In genomic region chr15:34987982-34988873, GRCh38 we compare ENCODE assay signal across 1 cellular context.
TF ChIP-seq lines count a peak whose summit lies in the region.

ZNF770 (minus strand) TSS chr15:34988287; CDS start chr15:34983434, 4,853 bp downstream.

TF ChIP-seq in HEK293, 187 proteins besides CTCF, POLR2A, EP300 and RAD21 (continued from another document and continues in another):
- TF ChIP-seq PRDM4 (tag by site-specific recombination; IDR thresholded peaks at IDR 0.05) (no peak), ZNF654 (tag by site-specific recombination; IDR thresholded peaks at IDR 0.05; ENCODE audit: low read depth) (no peak), ZBTB1 (tag by site-specific recombination; IDR thresholded peaks at IDR 0.05) (no peak), ZNF837 (tag by site-specific recombination; IDR thresholded peaks at IDR 0.05) (no peak), ZNF596 (tag by site-specific recombination; IDR thresholded peaks at IDR 0.05) (peak; percentile 63; the same call in 1 of the 2 replicates), ZNF670 (tag by site-specific recombination; IDR thresholded peaks at IDR 0.05; ENCODE audit: low read depth) (no peak), ZSCAN5A (tag by site-specific recombination; IDR thresholded peaks at IDR 0.05) (peak; percentile 63; the same call in 1 of the 2 replicates), ZBTB8A (tag by site-specific recombination; IDR thresholded peaks at IDR 0.05) (peak; percentile 69), ZNF274 (IDR thresholded peaks at IDR 0.05; ENCODE audit: low read length) (no peak), ZNF274 (tag by site-specific recombination; IDR thresholded peaks at IDR 0.05; ENCODE audit: borderline replicate concordance) (no peak), SCRT1 (tag by site-specific recombination; IDR thresholded peaks at IDR 0.05; ENCODE audit: borderline replicate concordance) (no peak), ZNF2 (tag by site-specific recombination; IDR thresholded peaks at IDR 0.05) (peak; percentile 25; the same call in 1 of the 2 replicates), ZNF391 (tag by site-specific recombination; IDR thresholded peaks at IDR 0.05; ENCODE audit: borderline replicate concordance, low read depth) (no peak), ZNF366 (tag by site-specific recombination; conservative IDR thresholded peaks at IDR 0.05) (no peak), ZNF394 (tag by site-specific recombination; IDR thresholded peaks at IDR 0.05; ENCODE audit: borderline replicate concordance) (peak; percentile 39; the same call in 1 of the 2 replicates), ZNF26 (tag by site-specific recombination; IDR thresholded peaks at IDR 0.05) (no peak), ZNF362 (tag by site-specific recombination; IDR thresholded peaks at IDR 0.05) (no peak), KLF7 (tag by site-specific recombination; IDR thresholded peaks at IDR 0.05; ENCODE audit: borderline replicate concordance) (no peak), SETDB1 (IDR thresholded peaks at IDR 0.05; ENCODE audit: insufficient read length, low read length) (no peak), REPIN1 (tag by site-specific recombination; IDR thresholded peaks at IDR 0.05; ENCODE audit: low read depth) (no peak), ZNF174 (tag by site-specific recombination; IDR thresholded peaks at IDR 0.05) (no peak), KLF1 (tag by site-specific recombination; IDR thresholded peaks at IDR 0.05) (no peak), ZNF202 (tag by site-specific recombination; IDR thresholded peaks at IDR 0.05; ENCODE audit: borderline replicate concordance) (no peak), ZNF433 (tag by site-specific recombination; IDR thresholded peaks at IDR 0.05; ENCODE audit: low read depth) (no peak), ZSCAN16 (tag by site-specific recombination; IDR thresholded peaks at IDR 0.05) (no peak), ZNF701 (tag by site-specific recombination; IDR thresholded peaks at IDR 0.05) (no peak), ZNF404 (tag by site-specific recombination; IDR thresholded peaks at IDR 0.05) (no peak), MZF1 (tag by site-specific recombination; IDR thresholded peaks at IDR 0.05; ENCODE audit: borderline replicate concordance) (peak; percentile 95; the same call in 1 of the 2 replicates)
- TF ChIP-seq, protein P1, sequence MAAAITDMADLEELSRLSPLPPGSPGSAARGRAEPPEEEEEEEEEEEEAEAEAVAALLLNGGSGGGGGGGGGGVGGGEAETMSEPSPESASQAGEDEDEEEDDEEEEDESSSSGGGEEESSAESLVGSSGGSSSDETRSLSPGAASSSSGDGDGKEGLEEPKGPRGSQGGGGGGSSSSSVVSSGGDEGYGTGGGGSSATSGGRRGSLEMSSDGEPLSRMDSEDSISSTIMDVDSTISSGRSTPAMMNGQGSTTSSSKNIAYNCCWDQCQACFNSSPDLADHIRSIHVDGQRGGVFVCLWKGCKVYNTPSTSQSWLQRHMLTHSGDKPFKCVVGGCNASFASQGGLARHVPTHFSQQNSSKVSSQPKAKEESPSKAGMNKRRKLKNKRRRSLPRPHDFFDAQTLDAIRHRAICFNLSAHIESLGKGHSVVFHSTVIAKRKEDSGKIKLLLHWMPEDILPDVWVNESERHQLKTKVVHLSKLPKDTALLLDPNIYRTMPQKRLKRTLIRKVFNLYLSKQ (tag by site-specific recombination; IDR thresholded peaks at IDR 0.05; ENCODE audit: borderline replicate concordance) = no peak
- TF ChIP-seq, protein P2, sequence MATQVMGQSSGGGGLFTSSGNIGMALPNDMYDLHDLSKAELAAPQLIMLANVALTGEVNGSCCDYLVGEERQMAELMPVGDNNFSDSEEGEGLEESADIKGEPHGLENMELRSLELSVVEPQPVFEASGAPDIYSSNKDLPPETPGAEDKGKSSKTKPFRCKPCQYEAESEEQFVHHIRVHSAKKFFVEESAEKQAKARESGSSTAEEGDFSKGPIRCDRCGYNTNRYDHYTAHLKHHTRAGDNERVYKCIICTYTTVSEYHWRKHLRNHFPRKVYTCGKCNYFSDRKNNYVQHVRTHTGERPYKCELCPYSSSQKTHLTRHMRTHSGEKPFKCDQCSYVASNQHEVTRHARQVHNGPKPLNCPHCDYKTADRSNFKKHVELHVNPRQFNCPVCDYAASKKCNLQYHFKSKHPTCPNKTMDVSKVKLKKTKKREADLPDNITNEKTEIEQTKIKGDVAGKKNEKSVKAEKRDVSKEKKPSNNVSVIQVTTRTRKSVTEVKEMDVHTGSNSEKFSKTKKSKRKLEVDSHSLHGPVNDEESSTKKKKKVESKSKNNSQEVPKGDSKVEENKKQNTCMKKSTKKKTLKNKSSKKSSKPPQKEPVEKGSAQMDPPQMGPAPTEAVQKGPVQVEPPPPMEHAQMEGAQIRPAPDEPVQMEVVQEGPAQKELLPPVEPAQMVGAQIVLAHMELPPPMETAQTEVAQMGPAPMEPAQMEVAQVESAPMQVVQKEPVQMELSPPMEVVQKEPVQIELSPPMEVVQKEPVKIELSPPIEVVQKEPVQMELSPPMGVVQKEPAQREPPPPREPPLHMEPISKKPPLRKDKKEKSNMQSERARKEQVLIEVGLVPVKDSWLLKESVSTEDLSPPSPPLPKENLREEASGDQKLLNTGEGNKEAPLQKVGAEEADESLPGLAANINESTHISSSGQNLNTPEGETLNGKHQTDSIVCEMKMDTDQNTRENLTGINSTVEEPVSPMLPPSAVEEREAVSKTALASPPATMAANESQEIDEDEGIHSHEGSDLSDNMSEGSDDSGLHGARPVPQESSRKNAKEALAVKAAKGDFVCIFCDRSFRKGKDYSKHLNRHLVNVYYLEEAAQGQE (tag by site-specific recombination; IDR thresholded peaks at IDR 0.05) = no peak
- TF ChIP-seq, protein P3, sequence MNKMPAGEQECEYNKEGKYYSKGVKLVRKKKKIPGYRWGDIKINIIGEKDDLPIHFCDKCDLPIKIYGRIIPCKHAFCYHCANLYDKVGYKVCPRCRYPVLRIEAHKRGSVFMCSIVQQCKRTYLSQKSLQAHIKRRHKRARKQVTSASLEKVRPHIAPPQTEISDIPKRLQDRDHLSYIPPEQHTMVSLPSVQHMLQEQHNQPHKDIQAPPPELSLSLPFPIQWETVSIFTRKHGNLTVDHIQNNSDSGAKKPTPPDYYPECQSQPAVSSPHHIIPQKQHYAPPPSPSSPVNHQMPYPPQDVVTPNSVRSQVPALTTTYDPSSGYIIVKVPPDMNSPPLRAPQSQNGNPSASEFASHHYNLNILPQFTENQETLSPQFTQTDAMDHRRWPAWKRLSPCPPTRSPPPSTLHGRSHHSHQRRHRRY (tag by site-specific recombination; IDR thresholded peaks at IDR 0.05) = no peak
- TF ChIP-seq, protein P4, sequence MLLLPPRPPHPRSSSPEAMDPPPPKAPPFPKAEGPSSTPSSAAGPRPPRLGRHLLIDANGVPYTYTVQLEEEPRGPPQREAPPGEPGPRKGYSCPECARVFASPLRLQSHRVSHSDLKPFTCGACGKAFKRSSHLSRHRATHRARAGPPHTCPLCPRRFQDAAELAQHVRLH (tag by site-specific recombination; IDR thresholded peaks at IDR 0.05) = no peak
- TF ChIP-seq, protein P5, sequence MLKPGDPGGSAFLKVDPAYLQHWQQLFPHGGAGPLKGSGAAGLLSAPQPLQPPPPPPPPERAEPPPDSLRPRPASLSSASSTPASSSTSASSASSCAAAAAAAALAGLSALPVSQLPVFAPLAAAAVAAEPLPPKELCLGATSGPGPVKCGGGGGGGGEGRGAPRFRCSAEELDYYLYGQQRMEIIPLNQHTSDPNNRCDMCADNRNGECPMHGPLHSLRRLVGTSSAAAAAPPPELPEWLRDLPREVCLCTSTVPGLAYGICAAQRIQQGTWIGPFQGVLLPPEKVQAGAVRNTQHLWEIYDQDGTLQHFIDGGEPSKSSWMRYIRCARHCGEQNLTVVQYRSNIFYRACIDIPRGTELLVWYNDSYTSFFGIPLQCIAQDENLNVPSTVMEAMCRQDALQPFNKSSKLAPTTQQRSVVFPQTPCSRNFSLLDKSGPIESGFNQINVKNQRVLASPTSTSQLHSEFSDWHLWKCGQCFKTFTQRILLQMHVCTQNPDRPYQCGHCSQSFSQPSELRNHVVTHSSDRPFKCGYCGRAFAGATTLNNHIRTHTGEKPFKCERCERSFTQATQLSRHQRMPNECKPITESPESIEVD (tag by site-specific recombination; IDR thresholded peaks at IDR 0.05) = no peak
- TF ChIP-seq, protein P6, sequence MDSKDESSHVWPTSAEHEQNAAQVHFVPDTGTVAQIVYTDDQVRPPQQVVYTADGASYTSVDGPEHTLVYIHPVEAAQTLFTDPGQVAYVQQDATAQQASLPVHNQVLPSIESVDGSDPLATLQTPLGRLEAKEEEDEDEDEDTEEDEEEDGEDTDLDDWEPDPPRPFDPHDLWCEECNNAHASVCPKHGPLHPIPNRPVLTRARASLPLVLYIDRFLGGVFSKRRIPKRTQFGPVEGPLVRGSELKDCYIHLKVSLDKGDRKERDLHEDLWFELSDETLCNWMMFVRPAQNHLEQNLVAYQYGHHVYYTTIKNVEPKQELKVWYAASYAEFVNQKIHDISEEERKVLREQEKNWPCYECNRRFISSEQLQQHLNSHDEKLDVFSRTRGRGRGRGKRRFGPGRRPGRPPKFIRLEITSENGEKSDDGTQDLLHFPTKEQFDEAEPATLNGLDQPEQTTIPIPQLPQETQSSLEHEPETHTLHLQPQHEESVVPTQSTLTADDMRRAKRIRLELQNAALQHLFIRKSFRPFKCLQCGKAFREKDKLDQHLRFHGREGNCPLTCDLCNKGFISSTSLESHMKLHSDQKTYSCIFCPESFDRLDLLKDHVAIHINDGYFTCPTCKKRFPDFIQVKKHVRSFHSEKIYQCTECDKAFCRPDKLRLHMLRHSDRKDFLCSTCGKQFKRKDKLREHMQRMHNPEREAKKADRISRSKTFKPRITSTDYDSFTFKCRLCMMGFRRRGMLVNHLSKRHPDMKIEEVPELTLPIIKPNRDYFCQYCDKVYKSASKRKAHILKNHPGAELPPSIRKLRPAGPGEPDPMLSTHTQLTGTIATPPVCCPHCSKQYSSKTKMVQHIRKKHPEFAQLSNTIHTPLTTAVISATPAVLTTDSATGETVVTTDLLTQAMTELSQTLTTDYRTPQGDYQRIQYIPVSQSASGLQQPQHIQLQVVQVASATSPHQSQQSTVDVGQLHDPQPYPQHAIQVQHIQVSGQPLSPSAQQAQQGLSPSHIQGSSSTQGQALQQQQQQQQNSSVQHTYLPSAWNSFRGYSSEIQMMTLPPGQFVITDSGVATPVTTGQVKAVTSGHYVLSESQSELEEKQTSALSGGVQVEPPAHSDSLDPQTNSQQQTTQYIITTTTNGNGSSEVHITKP (tag by site-specific recombination; IDR thresholded peaks at IDR 0.05) = peak; percentile 69
- TF ChIP-seq, protein P7, sequence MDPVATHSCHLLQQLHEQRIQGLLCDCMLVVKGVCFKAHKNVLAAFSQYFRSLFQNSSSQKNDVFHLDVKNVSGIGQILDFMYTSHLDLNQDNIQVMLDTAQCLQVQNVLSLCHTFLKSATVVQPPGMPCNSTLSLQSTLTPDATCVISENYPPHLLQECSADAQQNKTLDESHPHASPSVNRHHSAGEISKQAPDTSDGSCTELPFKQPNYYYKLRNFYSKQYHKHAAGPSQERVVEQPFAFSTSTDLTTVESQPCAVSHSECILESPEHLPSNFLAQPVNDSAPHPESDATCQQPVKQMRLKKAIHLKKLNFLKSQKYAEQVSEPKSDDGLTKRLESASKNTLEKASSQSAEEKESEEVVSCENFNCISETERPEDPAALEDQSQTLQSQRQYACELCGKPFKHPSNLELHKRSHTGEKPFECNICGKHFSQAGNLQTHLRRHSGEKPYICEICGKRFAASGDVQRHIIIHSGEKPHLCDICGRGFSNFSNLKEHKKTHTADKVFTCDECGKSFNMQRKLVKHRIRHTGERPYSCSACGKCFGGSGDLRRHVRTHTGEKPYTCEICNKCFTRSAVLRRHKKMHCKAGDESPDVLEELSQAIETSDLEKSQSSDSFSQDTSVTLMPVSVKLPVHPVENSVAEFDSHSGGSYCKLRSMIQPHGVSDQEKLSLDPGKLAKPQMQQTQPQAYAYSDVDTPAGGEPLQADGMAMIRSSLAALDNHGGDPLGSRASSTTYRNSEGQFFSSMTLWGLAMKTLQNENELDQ (tag by site-specific recombination; IDR thresholded peaks at IDR 0.05; ENCODE audit: low read depth) = no peak
